Comparison of ENCODE assay signal across 1 cellular context in genomic region chr6:15243994-15244604, GRCh38.
TF ChIP-seq lines count a peak whose summit lies in the region.

No MANE protein-coding gene starts in this region.

TF ChIP-seq in SK-N-SH, 30 proteins besides CTCF, POLR2A, EP300 and RAD21 (continued from another document):
- TF ChIP-seq REST (IDR thresholded peaks at IDR 0.05; ENCODE audit: low read depth, low read length) (no peak), EZH2phosphoT487 (IDR thresholded peaks at IDR 0.05; ENCODE audit: borderline replicate concordance, low read depth) (no peak), IRF3 (IDR thresholded peaks at IDR 0.05; ENCODE audit: low read depth, low read length) (no peak), FOXJ3 (CRISPR knock-in tag; IDR thresholded peaks at IDR 0.05) (no peak)
